Comparison of ENCODE assay signal across 16 cellular contexts in the genomic region with DNA sequence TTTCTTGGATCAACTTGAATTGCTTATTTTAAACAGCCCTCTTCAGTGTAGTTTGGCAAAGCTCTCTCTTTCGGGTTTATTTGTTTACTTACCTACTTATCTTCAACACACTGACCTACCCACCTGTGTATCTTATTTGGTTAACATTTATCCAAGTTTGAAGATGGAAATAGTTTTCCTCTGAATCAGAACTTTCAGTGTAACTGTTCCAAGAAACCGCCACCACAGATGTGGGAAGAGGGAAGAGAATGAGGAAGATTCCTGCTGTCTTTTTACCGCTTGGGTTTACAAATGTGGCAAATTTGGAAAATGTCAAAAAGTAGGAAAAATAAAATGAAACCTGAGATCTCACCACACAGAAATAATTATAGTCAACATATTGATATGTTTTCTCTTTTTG.
DNase-seq lines count a peak whose midpoint lies in the region; ATAC-seq, FAIRE-seq and TF ChIP-seq lines count a peak whose summit lies in the region.
"Had no signal": no experiment of that assay in that cellular context is flagged by ENCODE, and none has a peak within 500 bp of the region (broad histone marks: within the 10 kb centered on the region; RNA-seq: fewer than 3 reads in every experiment).

No MANE protein-coding gene starts in this region.

- DNase-seq in A172 (ENCODE audit: low spot score) (peak; percentile 75), HTR-8/SVneo (ENCODE audit: insufficient read length, low spot score) (peak; percentile 71), amniotic epithelial cell (ENCODE audit: low read depth) (peak; percentile 78), kidney glomerular epithelial cell (lab: John Stamatoyannopoulos, UW) (peak; percentile 79), left ventricle myocardium inferior (no peak)
- DNase-seq in activated T-cell treated with anti-CD3 and anti-CD28 coated beads, Interleukin-2, amount 50 U/mL, for 48 hours = no peak
- DNase-seq: activated naive CD4-positive, alpha-beta T cell treated with anti-CD3 and anti-CD28 coated beads, Interleukin-2, amount 10 ng/mL, durations not matched to agents 7 days and 5 days; foreskin melanocyte; Kasumi-1; left cardiac atrium; RPMI8226; uterus had no signal

- no peak overlapping the region for H3K4me3 ChIP-seq in left ventricle myocardium inferior
- H3K4me3 ChIP-seq: coronary artery, uterus had no signal

- no peaks in the 10 kb centered on the region for H3K36me3 ChIP-seq in left ventricle myocardium inferior
- H3K36me3 ChIP-seq: neutrophil, uterus had no signal

- intact Hi-C loops in left ventricle myocardium inferior (cut with micrococcal nuclease) = no loop called here

- peaks cover 50% of the 10 kb centered on the region for H3K4me1 ChIP-seq in left ventricle myocardium inferior
- H3K4me1 ChIP-seq: uterus had no signal

- H3K27ac ChIP-seq in left ventricle myocardium inferior (replicated peaks) = no peak overlapping the region
- H3K27ac ChIP-seq: coronary artery, neutrophil, uterus had no signal

- H3K27me3 ChIP-seq in left ventricle myocardium inferior (ENCODE audit: low read depth) = no peaks in the 10 kb centered on the region
- H3K27me3 ChIP-seq: neutrophil, uterus had no signal

- no peak for TF ChIP-seq CTCF in left ventricle myocardium inferior (IDR thresholded peaks at IDR 0.05; ENCODE audit: borderline replicate concordance)

- H3K9me3 ChIP-seq in left ventricle myocardium inferior (replicated peaks) = peaks cover 11% of the 10 kb centered on the region
- H3K9me3 ChIP-seq: neutrophil, uterus had no signal

- ATAC-seq in GM21619 (IDR thresholded peaks at IDR 0.05; ENCODE audit: unreplicated experiment) (no peak), GM18909 (IDR thresholded peaks at IDR 0.05; ENCODE audit: poor library complexity, unreplicated experiment) (no peak)
- ATAC-seq: left cardiac atrium had no signal

- FAIRE-seq in HTR-8/SVneo (lab: Jason Lieb, UNC) = no peak

Comparison
In these comparisons a context has a peak if more than half of its experiments do, and no peak if none do; other contexts are left out.
1. DNase-seq: peak in A172 (single experiment), HTR-8/SVneo (single experiment), amniotic epithelial cell (single experiment) and kidney glomerular epithelial cell (single experiment); none in left ventricle myocardium inferior (single experiment) and activated T-cell treated with anti-CD3 and anti-CD28 coated beads, Interleukin-2, amount 50 U/mL, for 48 hours (0 of 2).